8 cellular contexts compared by ENCODE assay signal in genomic region chr1:20633190-20634064, GRCh38. TPM values are rescaled to one million over a fixed set of nuclear protein-coding genes. Genes with fewer than 3 reads are reported as not detected.
DNase-seq lines count a peak whose midpoint lies in the region; ATAC-seq and TF ChIP-seq lines count a peak whose summit lies in the region.

Gene PINK1, plus strand, starts transcription at chr1:20633458. Its CDS starts 91 bp downstream, at chr1:20633549.

- DNase-seq in AG09319 (ENCODE audit: extremely low read depth, low read depth) (no peak), GM19238 (ENCODE audit: insufficient read length, low spot score) (peak; percentile 83), HuH-7.5 (ENCODE audit: low spot score) (peak; percentile 82), OCI-M2 (lab: John Stamatoyannopoulos, UW; ENCODE audit: unreplicated experiment) (peak; percentile 32), esophagus muscularis mucosa (ENCODE audit: extremely low spot score) (peak; percentile 96)
- peak; percentile 82 to 96 for DNase-seq in activated T-cell treated with anti-CD3 and anti-CD28 coated beads, Interleukin-2, amount 50 U/mL, for 72 hours
- peak; percentile 73 to 77 for DNase-seq in stimulated activated CD8-positive, alpha-beta memory T cell treated with anti-CD3 and anti-CD28 coated beads, Interleukin-7, amount 100 ng/mL, for 1 hour (ENCODE audit: low read depth in 2 of 2)

- H3K9me3 ChIP-seq in esophagus muscularis mucosa (no peaks in the 10 kb centered on the region), muscle layer of colon (ENCODE audit: low read length) (no peaks in the 10 kb centered on the region)

- H3K9ac ChIP-seq in muscle layer of colon (ENCODE audit: low read length) = peak within 1 kb of the TSS; percentile 1

- intact Hi-C loops in esophagus muscularis mucosa (cut with DNase I) = loop anchor here (1.0 to 2.0 kb wide), 3 partner anchors 19 to 111 kb away; no protein-coding TSS in a partner anchor

- peak; percentile 88 to 93 for ATAC-seq in activated T-cell treated with anti-CD3 and anti-CD28 coated beads, Interleukin-2, amount 50 U/mL, for 72 hours (replicated peaks in 1 of 2)

- no peak for TF ChIP-seq POLR2A in esophagus muscularis mucosa (IDR thresholded peaks at IDR 0.05; ENCODE audit: low read depth)

- H3K27ac ChIP-seq in esophagus muscularis mucosa (replicated peaks in 1 of 4) (peak within 1 kb of the TSS; percentile 94 to 97 (median 95)), muscle layer of colon (ENCODE audit: low read depth, low read length) (peak within 1 kb of the TSS; percentile 94)

- H3K4me1 ChIP-seq in esophagus muscularis mucosa (peaks cover 24 to 35% (median 34%) of the 10 kb centered on the region in 4 donors), muscle layer of colon (ENCODE audit: insufficient read depth, low read length) (peaks cover 9% of the 10 kb centered on the region)

- no peaks in the 10 kb centered on the region for H3K27me3 Mint-ChIP-seq in activated T-cell treated with anti-CD3 and anti-CD28 coated beads, Interleukin-2, amount 50 U/mL, for 72 hours (ENCODE audit: low read depth)

- 4% methylated on average over 26 of the region's 93 CpGs for WGBS in esophagus muscularis mucosa

- TF ChIP-seq CTCF in AG09319 (IDR thresholded peaks at IDR 0.05; ENCODE audit: low read depth, low read length) (peak; percentile 81), esophagus muscularis mucosa (IDR thresholded peaks at IDR 0.05) (peak; percentile 99 to 100 (median 99))

- H3K9me3 Mint-ChIP-seq in activated T-cell treated with anti-CD3 and anti-CD28 coated beads, Interleukin-2, amount 50 U/mL, for 72 hours = no peaks in the 10 kb centered on the region

- peaks cover 12% of the 10 kb centered on the region for H3K4me1 Mint-ChIP-seq in activated T-cell treated with anti-CD3 and anti-CD28 coated beads, Interleukin-2, amount 50 U/mL, for 72 hours (ENCODE audit: low read depth)

- peaks cover 9 to 22% (median 21%) of the 10 kb centered on the region in 4 donors for H3K36me3 ChIP-seq in esophagus muscularis mucosa
- H3K36me3 ChIP-seq in muscle layer of colon (ENCODE audit: insufficient read depth, low read length) = peaks cover 20% of the 10 kb centered on the region

- H3K27ac Mint-ChIP-seq in activated T-cell treated with anti-CD3 and anti-CD28 coated beads, Interleukin-2, amount 50 U/mL, for 72 hours = peak within 1 kb of the TSS; percentile 82

- peak within 1 kb of the TSS; percentile 88 to 100 (median 98) for H3K4me3 ChIP-seq in esophagus muscularis mucosa
- peak within 1 kb of the TSS; percentile 65 to 97 for H3K4me3 ChIP-seq in muscle layer of colon (ENCODE audit: low read depth in 1 of 2, low read length in 2 of 2)

- no peak for TF ChIP-seq EP300 in esophagus muscularis mucosa (IDR thresholded peaks at IDR 0.05)

- H3K27me3 ChIP-seq in esophagus muscularis mucosa (peaks cover 0 to 4% (median 0%) of the 10 kb centered on the region in 4 donors), muscle layer of colon (ENCODE audit: control insufficient read depth in 1 of 2, insufficient read depth in 2 of 2, low read length in 2 of 2) (no peaks in the 10 kb centered on the region)

- H3K36me3 Mint-ChIP-seq in activated T-cell treated with anti-CD3 and anti-CD28 coated beads, Interleukin-2, amount 50 U/mL, for 72 hours (ENCODE audit: insufficient read depth in 2 of 2) = no peaks in the 10 kb centered on the region

- H3K4me3 Mint-ChIP-seq in activated T-cell treated with anti-CD3 and anti-CD28 coated beads, Interleukin-2, amount 50 U/mL, for 72 hours = peak within 1 kb of the TSS; percentile 79 to 97

RNA-seq across cellular contexts. Expression of gene PINK1, which starts in this region (rescaled TPM):
- total RNA-seq in activated T-cell treated with anti-CD3 and anti-CD28 coated beads, Interleukin-2, amount 50 U/mL, for 72 hours = 1 to 10 TPM; 8.3 to 9.0 TPM
- 100 to 1,000 TPM; 175 to 330 (median 242) TPM for total RNA-seq in esophagus muscularis mucosa

Comparison
In these comparisons a context has a peak if more than half of its experiments do, and no peak if none do; other contexts are left out.
1. RNA of gene PINK1 (total RNA-seq): 175 to 330 TPM in esophagus muscularis mucosa; 8.3 to 9.0 TPM in activated T-cell treated with anti-CD3 and anti-CD28 coated beads, Interleukin-2, amount 50 U/mL, for 72 hours; every median in the first group is over 10 times any median in the second.